1 cellular context compared by ENCODE assay signal in the genomic region with DNA sequence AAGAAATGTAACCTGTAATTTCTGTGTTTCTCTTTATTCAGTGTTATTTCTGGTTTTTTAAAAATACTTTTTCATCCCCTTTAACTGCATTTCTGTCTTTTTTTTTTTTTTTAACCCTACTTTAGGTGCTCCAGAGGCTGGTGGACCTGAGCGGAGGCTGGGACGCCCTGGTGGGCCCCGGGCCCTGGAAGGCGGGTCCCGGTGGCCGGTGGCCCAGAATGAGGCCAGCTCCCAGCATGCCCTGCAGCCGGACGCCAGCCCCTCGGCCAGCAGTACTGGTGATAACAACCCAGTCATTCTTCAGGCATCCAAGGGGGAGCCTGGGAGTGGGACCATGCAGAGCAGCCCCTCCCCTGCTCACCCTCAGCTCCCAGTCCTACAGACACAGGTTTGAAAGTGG.
TF ChIP-seq lines count a peak whose summit lies in the region.

No MANE protein-coding gene starts in this region.

TF ChIP-seq in WTC11, 78 proteins besides CTCF, POLR2A, EP300 and RAD21 (continued from another document):
- TF ChIP-seq ARID4B (CRISPR knock-in tag; IDR thresholded peaks at IDR 0.05; ENCODE audit: borderline replicate concordance) (no peak), SP1 (CRISPR knock-in tag; conservative IDR thresholded peaks at IDR 0.05) (no peak), IRF2 (CRISPR knock-in tag; IDR thresholded peaks at IDR 0.05; ENCODE audit: borderline replicate concordance, low read depth) (no peak), TEAD4 (CRISPR knock-in tag; IDR thresholded peaks at IDR 0.05) (no peak), ZSCAN18 (CRISPR knock-in tag; IDR thresholded peaks at IDR 0.05) (no peak), KAT7 (CRISPR knock-in tag; IDR thresholded peaks at IDR 0.05; ENCODE audit: borderline replicate concordance) (no peak)
